Comparison of ENCODE assay signal across 8 cellular contexts in genomic region chr3:126083913-126084514, GRCh38. TPM values are rescaled to one million over a fixed set of nuclear protein-coding genes. Genes with fewer than 3 reads are reported as not detected.
DNase-seq lines count a peak whose midpoint lies in the region; ATAC-seq, FAIRE-seq and TF ChIP-seq lines count a peak whose summit lies in the region.

Gene SLC41A3, minus strand, starts transcription at chr3:126084124. Its CDS starts 15,905 bp downstream, at chr3:126068219.

- TF ChIP-seq CTCF in endothelial cell of umbilical vein (IDR thresholded peaks at IDR 0.05; ENCODE audit: extremely low read depth in 1 of 2, insufficient read depth in 1 of 2, low read depth in 1 of 2, low read length in 2 of 2) = peak; percentile 18 to 58

- DNase-seq in D341Med (ENCODE audit: low spot score) = peak; percentile 93
- peak in 74 of 76 experiments; percentile 4 to 88 (median 73) for DNase-seq in HUDEP-2 (lab: John Stamatoyannopoulos, UW; ENCODE audit: unreplicated experiment in 76 of 76)
- DNase-seq in NT2/D1 (ENCODE audit: low read depth, low spot score) = peak; percentile 64
- peak; percentile 85 for DNase-seq in activated CD8-positive, alpha-beta memory T cell treated with anti-CD3 and anti-CD28 coated beads, Interleukin-2, amount 50 U/mL, for 4 hours
- DNase-seq in endothelial cell of umbilical vein (ENCODE audit: low read depth, low spot score) = peak; percentile 74
- peak; percentile 69 for DNase-seq in middle frontal gyrus (ENCODE audit: extremely low spot score, low spot score)
- peak; percentile 65 to 72 for DNase-seq in stimulated activated CD8-positive, alpha-beta memory T cell treated with anti-CD3 and anti-CD28 coated beads, Interleukin-2, amount 100 ng/mL, for 1 hour (ENCODE audit: low read depth in 2 of 2)

- peak within 1 kb of the TSS; percentile 84 for H3K4me2 ChIP-seq in endothelial cell of umbilical vein (ENCODE audit: insufficient read depth, low read length)

- peaks cover 41% of the 10 kb centered on the region for H3K9me3 ChIP-seq in NT2/D1 (ENCODE audit: insufficient read depth, low read length)
- no peaks in the 10 kb centered on the region for H3K9me3 ChIP-seq in endothelial cell of umbilical vein (replicated peaks; ENCODE audit: control insufficient read depth, insufficient read depth, low read length)

- H3K9me1 ChIP-seq in endothelial cell of umbilical vein (replicated peaks; ENCODE audit: control insufficient read depth, extremely low read depth, insufficient read depth, low read length) = no peaks in the 10 kb centered on the region

- H3K79me2 ChIP-seq in endothelial cell of umbilical vein (ENCODE audit: control insufficient read depth, insufficient read depth, low read length) = peaks cover 2% of the 10 kb centered on the region

- H3K27me3 ChIP-seq in NT2/D1 (ENCODE audit: insufficient read depth, insufficient read length) = no peaks in the 10 kb centered on the region
- peaks cover 2% of the 10 kb centered on the region in 2 experiments for H3K27me3 ChIP-seq in endothelial cell of umbilical vein (ENCODE audit: control insufficient read depth in 2 of 2, insufficient read depth in 2 of 2, low read length in 2 of 2)

- CTCF ChIA-PET in endothelial cell of umbilical vein (lab: Charles Lee) = interaction anchor here (0.7 to 1.3 kb wide), 5 partner anchors 10 to 112 kb away, joined by 3 to 6 read pairs (median 3); no protein-coding TSS in a partner anchor

- BruUV-seq in endothelial cell of umbilical vein (replicated peaks; lab: Mats Ljungman, UMichigan) = no TSS peak

- H3K9ac ChIP-seq in NT2/D1 (ENCODE audit: insufficient read length, low read depth) (peak within 1 kb of the TSS; percentile 84), endothelial cell of umbilical vein (replicated peaks; ENCODE audit: extremely low read depth, insufficient read depth, low read length) (peak within 1 kb of the TSS; percentile 59)

- no peaks in the 10 kb centered on the region for H4K20me1 ChIP-seq in endothelial cell of umbilical vein (replicated peaks; ENCODE audit: control insufficient read depth, extremely low read depth, insufficient read depth, low read length)

- no peak for TF ChIP-seq POLR2A in endothelial cell of umbilical vein (IDR thresholded peaks at IDR 0.05; ENCODE audit: low read depth, low read length)

- H3K4me1 ChIP-seq in NT2/D1 (ENCODE audit: insufficient read depth, insufficient read length) (peaks cover 4% of the 10 kb centered on the region), endothelial cell of umbilical vein (ENCODE audit: control insufficient read depth, extremely low read depth, insufficient read depth, low read length) (peaks cover 5% of the 10 kb centered on the region)

- peak within 1 kb of the TSS; percentile 81 for H2AFZ ChIP-seq in endothelial cell of umbilical vein (ENCODE audit: low read depth, low read length)

- H3K4me3 ChIP-seq in NT2/D1 (ENCODE audit: insufficient read length, low read depth) = peak within 1 kb of the TSS; percentile 86
- H3K4me3 ChIP-seq in endothelial cell of umbilical vein (replicated peaks in 1 of 3; ENCODE audit: insufficient read depth in 1 of 3, low read depth in 1 of 3, low read length in 3 of 3) = peak within 1 kb of the TSS; percentile 65 to 82 (median 71)

- FAIRE-seq in endothelial cell of umbilical vein (lab: Jason Lieb, UNC) = no peak

- H3K27ac ChIP-seq in endothelial cell of umbilical vein (ENCODE audit: insufficient read depth, low read depth, low read length) = peak within 1 kb of the TSS; percentile 41

- dilution Hi-C loops in endothelial cell of umbilical vein (cut with MboI; ENCODE audit: extremely low pct_ligation_motif_present, low sequenced_read_pairs) = no loop called here

- peak; percentile 92 for ATAC-seq in GM21381 (IDR thresholded peaks at IDR 0.05; ENCODE audit: unreplicated experiment)

- intact Hi-C loops in endothelial cell of umbilical vein (cut with micrococcal nuclease) = loop anchor here (5.0 kb wide), 3 partner anchors 92 to 273 kb away; partner anchors contain the start of gene KLF15

- H3K36me3 ChIP-seq in NT2/D1 (ENCODE audit: insufficient read depth, insufficient read length, low read length) (no peaks in the 10 kb centered on the region), endothelial cell of umbilical vein (ENCODE audit: control insufficient read depth in 2 of 2, extremely low read depth in 1 of 2, insufficient read depth in 2 of 2, low read length in 2 of 2) (no peaks in the 10 kb centered on the region)

- POLR2A ChIA-PET in endothelial cell of umbilical vein (lab: Charles Lee) = no interaction called here

TF ChIP-seq in endothelial cell of umbilical vein, 7 proteins besides CTCF, POLR2A, EP300 and RAD21:
- TF ChIP-seq FOS (IDR thresholded peaks at IDR 0.05; ENCODE audit: borderline replicate concordance, insufficient read depth, low read length) = no peak
- TF ChIP-seq POLR2AphosphoS5 (IDR thresholded peaks at IDR 0.05; ENCODE audit: insufficient read depth, low read depth, low read length) = peak; percentile 46

RNA-seq across cellular contexts. Expression of gene SLC41A3, which starts in this region (rescaled TPM):
- total RNA-seq in endothelial cell of umbilical vein = 47.1 and 52.5 TPM in 2 replicates
- 118 and 129 TPM in 2 replicates for polyA plus RNA-seq in endothelial cell of umbilical vein
- 81.9 and 87.0 TPM in 2 replicates for polyA plus RNA-seq in endothelial cell of umbilical vein (2011; cell fraction: cytosol; rRNA removed)
- polyA plus RNA-seq in endothelial cell of umbilical vein (2011; cell fraction: nucleus; rRNA removed) = 111 and 132 TPM in 2 replicates
- 39.8 and 58.5 TPM in 2 replicates for polyA plus RNA-seq in endothelial cell of umbilical vein (2012)
- 89.6 and 103 TPM in 2 replicates for polyA minus RNA-seq in endothelial cell of umbilical vein
- 32.2 TPM for polyA minus RNA-seq in endothelial cell of umbilical vein (2011; cell fraction: cytosol; rRNA and poly(A)+ RNA removed)
- polyA minus RNA-seq in endothelial cell of umbilical vein (2011; cell fraction: nucleus; rRNA and poly(A)+ RNA removed) = 34.2 and 46.8 TPM in 2 replicates

Comparison
In these comparisons a context has a peak if more than half of its experiments do, and no peak if none do; other contexts are left out.
1. Peak in every context shown above with its lines: DNase-seq, ATAC-seq, H3K4me3 ChIP-seq and H3K27ac ChIP-seq.